9 cellular contexts compared by ENCODE assay signal in the genomic region with DNA sequence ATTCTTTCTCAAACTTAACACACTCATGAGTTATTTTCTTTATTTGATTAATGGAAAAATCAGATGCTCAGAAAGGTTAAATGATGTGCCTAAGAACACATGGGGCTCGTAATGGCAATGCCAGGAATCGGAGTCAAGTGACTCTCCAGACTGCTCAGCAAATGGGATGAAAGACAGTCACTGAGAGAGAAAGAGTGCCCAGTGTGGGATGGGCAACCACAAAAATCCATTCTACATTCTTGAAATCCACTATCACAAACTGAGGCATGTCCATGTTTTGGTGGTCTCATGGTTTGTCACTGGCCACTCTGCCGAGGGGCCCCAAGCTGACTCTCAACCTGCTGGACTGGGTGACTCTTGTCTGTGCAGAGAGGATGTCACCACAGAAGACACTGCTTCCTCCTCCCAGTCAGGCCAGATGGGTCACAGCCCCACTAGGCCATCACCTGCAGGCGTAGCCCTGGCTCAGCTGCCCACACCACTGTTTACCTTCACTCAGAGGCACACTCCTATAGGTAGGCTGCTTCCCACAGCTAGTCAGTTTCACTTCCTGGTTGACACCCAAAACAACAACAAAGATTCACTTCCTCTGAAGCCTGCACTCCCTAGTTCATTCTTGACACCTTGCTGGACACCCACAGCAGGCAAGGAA. TPM values are rescaled to one million over a fixed set of nuclear protein-coding genes. Genes with fewer than 3 reads are reported as not detected.
DNase-seq lines count a peak whose midpoint lies in the region; ATAC-seq lines count a peak whose summit lies in the region.
"Had no signal": no experiment of that assay in that cellular context is flagged by ENCODE, and none has a peak within 500 bp of the region (broad histone marks: within the 10 kb centered on the region; RNA-seq: fewer than 3 reads in every experiment).

No MANE protein-coding gene starts in this region.

- peaks cover 10% of the 10 kb centered on the region for H3K4me1 ChIP-seq in CD8-positive, alpha-beta memory T cell (ENCODE audit: insufficient read depth, low read length)

- no peaks in the 10 kb centered on the region for H3K27me3 ChIP-seq in CD8-positive, alpha-beta memory T cell (ENCODE audit: insufficient read depth, low read length, poor library complexity, severe bottlenecking)

- H3K27me3 Mint-ChIP-seq in CD8-positive, alpha-beta memory T cell = no peaks in the 10 kb centered on the region
- H3K27me3 Mint-ChIP-seq: activated naive CD4-positive, alpha-beta T cell treated with anti-CD3 and anti-CD28 coated beads, Interleukin-2, amount 50 U/mL, for 24 hours had no signal

- no peak overlapping the region for H3K4me3 ChIP-seq in CD8-positive, alpha-beta memory T cell (ENCODE audit: low read length)

- CTCF ChIA-PET in CD8-positive, alpha-beta memory T cell (lab: Charles Lee) = interaction anchor here (1.3 kb wide), 1 partner anchor 20 kb away, joined by 3 read pairs; no protein-coding TSS in a partner anchor

- no peak for DNase-seq in CD8-positive, alpha-beta memory T cell
- DNase-seq in NOMO-1 treated with DMSO at 0.1 percent for 48 hours (lab: John Stamatoyannopoulos, UW; ENCODE audit: unreplicated experiment) (peak; percentile 59), islet precursor cell (peak; percentile 54), ecto neural progenitor cell (ENCODE audit: low spot score) (no peak)
- no peak for DNase-seq in stimulated activated CD4-positive, alpha-beta T cell treated with anti-CD3 and anti-CD28 coated beads, Interleukin-1b, Interleukin-23, amount 100 ng/mL, for 48 hours

- H3K27ac ChIP-seq in CD8-positive, alpha-beta memory T cell (ENCODE audit: low read depth, low read length) = no peak overlapping the region

- ATAC-seq in GM21515 (IDR thresholded peaks at IDR 0.05; ENCODE audit: unreplicated experiment) = peak; percentile 64
- no peak for ATAC-seq in HG03457 (IDR thresholded peaks at IDR 0.05; ENCODE audit: unreplicated experiment)
- no peak for ATAC-seq in GM21717 (IDR thresholded peaks at IDR 0.05; ENCODE audit: unreplicated experiment)

- peaks cover under 1% of the 10 kb centered on the region for H3K36me3 ChIP-seq in CD8-positive, alpha-beta memory T cell (ENCODE audit: insufficient read depth, low read length)

- H3K9me3 Mint-ChIP-seq in CD8-positive, alpha-beta memory T cell = no peaks in the 10 kb centered on the region
- H3K9me3 Mint-ChIP-seq: activated naive CD4-positive, alpha-beta T cell treated with anti-CD3 and anti-CD28 coated beads, Interleukin-2, amount 50 U/mL, for 24 hours had no signal

- peak overlapping the region; percentile 11 to 95 (median 87) for H3K27ac Mint-ChIP-seq in CD8-positive, alpha-beta memory T cell
- H3K27ac Mint-ChIP-seq: activated naive CD4-positive, alpha-beta T cell treated with anti-CD3 and anti-CD28 coated beads, Interleukin-2, amount 50 U/mL, for 24 hours had no signal

- POLR2A ChIA-PET in CD8-positive, alpha-beta memory T cell (lab: Charles Lee) = no interaction called here

- H3K9me3 ChIP-seq in CD8-positive, alpha-beta memory T cell (ENCODE audit: low read length) = no peaks in the 10 kb centered on the region

- H3K36me3 Mint-ChIP-seq in CD8-positive, alpha-beta memory T cell = peaks cover 0 to 48% (median 11%) of the 10 kb centered on the region in 3 donors
- H3K36me3 Mint-ChIP-seq: activated naive CD4-positive, alpha-beta T cell treated with anti-CD3 and anti-CD28 coated beads, Interleukin-2, amount 50 U/mL, for 24 hours had no signal

- H3K4me1 Mint-ChIP-seq in CD8-positive, alpha-beta memory T cell = peaks cover 21 to 22% (median 21%) of the 10 kb centered on the region in 3 donors

- H3K4me3 Mint-ChIP-seq in CD8-positive, alpha-beta memory T cell = peak overlapping the region in 1 of 7 donors; percentile 26
- H3K4me3 Mint-ChIP-seq: activated naive CD4-positive, alpha-beta T cell treated with anti-CD3 and anti-CD28 coated beads, Interleukin-2, amount 50 U/mL, for 24 hours had no signal

RNA-seq across cellular contexts. Expression of a gene that starts 21.5 kb away (rescaled TPM):
- 1 to 10 TPM; 1.5 to 1.7 TPM for total RNA-seq in CD8-positive, alpha-beta memory T cell
- polyA plus RNA-seq in CD8-positive, alpha-beta memory T cell = 8.5 TPM

Comparison
In these comparisons a context has a peak if more than half of its experiments do, and no peak if none do; other contexts are left out.
1. DNase-seq: peak in NOMO-1 treated with DMSO at 0.1 percent for 48 hours (single experiment) and islet precursor cell (single experiment); none in CD8-positive, alpha-beta memory T cell (0 of 5), stimulated activated CD4-positive, alpha-beta T cell treated with anti-CD3 and anti-CD28 coated beads, Interleukin-1b, Interleukin-23, amount 100 ng/mL, for 48 hours (single experiment) and ecto neural progenitor cell (single experiment).